Comparison of ENCODE assay signal across 19 cellular contexts in the genomic region with DNA sequence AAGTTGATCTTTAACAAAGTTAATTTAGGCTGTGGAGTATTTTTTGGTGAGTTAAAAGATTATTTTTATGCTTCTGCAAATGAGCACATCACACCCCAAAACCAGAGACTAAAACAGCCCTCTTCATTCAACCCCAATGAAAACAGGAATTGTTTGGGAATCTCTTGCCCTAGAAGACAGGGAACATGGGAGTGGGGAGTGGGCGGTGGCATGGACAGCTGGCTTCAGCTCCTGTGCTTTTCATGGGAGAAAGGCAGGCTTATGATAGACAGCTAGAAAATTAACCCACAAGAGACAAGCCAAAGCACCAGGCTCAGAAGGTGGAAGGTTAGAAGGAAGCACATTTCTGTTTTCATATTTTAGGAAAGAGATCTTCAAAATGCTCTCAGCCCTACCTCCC. TPM values are rescaled to one million over a fixed set of nuclear protein-coding genes. Genes with fewer than 3 reads are reported as not detected.
DNase-seq lines count a peak whose midpoint lies in the region; ATAC-seq and FAIRE-seq lines count a peak whose summit lies in the region.
"Had no signal": no experiment of that assay in that cellular context is flagged by ENCODE, and none has a peak within 500 bp of the region (broad histone marks: within the 10 kb centered on the region; RNA-seq: fewer than 3 reads in every experiment).

No MANE protein-coding gene starts in this region.

- peak; percentile 26 for DNase-seq in occipital lobe (lab: John Stamatoyannopoulos, UW)
- DNase-seq in activated CD4-positive, CD25-positive, alpha-beta regulatory T cell treated with anti-CD3 and anti-CD28 coated beads, Interleukin-2, amount 50 U/mL, for 72 hours: no peak
- DNase-seq in activated naive CD4-positive, alpha-beta T cell treated with anti-CD3 and anti-CD28 coated beads, Interleukin-2, amount 50 U/mL, for 72 hours (ENCODE audit: low spot score in 2 of 2): no peak
- DNase-seq: 8988T; ACHN; BE2C; Caco-2; Calu3; CD4-positive, alpha-beta T cell; CD8-positive, alpha-beta T cell; DMS79 treated with DMSO at 0.1 percent for 48 hours; GF-D8 had no signal

- H3K27ac Mint-ChIP-seq in activated naive CD4-positive, alpha-beta T cell treated with anti-CD3 and anti-CD28 coated beads, Interleukin-2, amount 50 U/mL, for 72 hours: no peak overlapping the region
- H3K27ac Mint-ChIP-seq: CD4-positive, alpha-beta T cell; CD8-positive, alpha-beta T cell had no signal

- no peak for ATAC-seq in HG03521 (IDR thresholded peaks at IDR 0.05; ENCODE audit: unreplicated experiment)
- no peak for ATAC-seq in activated naive CD4-positive, alpha-beta T cell treated with anti-CD3 and anti-CD28 coated beads, Interleukin-2, amount 50 U/mL, for 72 hours
- ATAC-seq: CD8-positive, alpha-beta T cell had no signal

- FAIRE-seq in islet of Langerhans (lab: Jason Lieb, UNC): peak; percentile 58
- FAIRE-seq: A204.1, D721Med, G401.6, GM12891, GM19239 had no signal

- peaks cover 0 to 8% of the 10 kb centered on the region in 2 donors for H3K9me3 Mint-ChIP-seq in activated naive CD4-positive, alpha-beta T cell treated with anti-CD3 and anti-CD28 coated beads, Interleukin-2, amount 50 U/mL, for 72 hours
- H3K9me3 Mint-ChIP-seq: CD4-positive, alpha-beta T cell had no signal

- H3K36me3 Mint-ChIP-seq in activated naive CD4-positive, alpha-beta T cell treated with anti-CD3 and anti-CD28 coated beads, Interleukin-2, amount 50 U/mL, for 72 hours: peaks cover 0 to 4% of the 10 kb centered on the region in 2 donors
- H3K36me3 Mint-ChIP-seq: CD8-positive, alpha-beta T cell had no signal

RNA-seq across cellular contexts. Expression of gene GRIN2A, which starts 19.2 kb away (rescaled TPM):
- 10.9 TPM for total RNA-seq in occipital lobe
- total RNA-seq in activated naive CD4-positive, alpha-beta T cell treated with anti-CD3 and anti-CD28 coated beads, Interleukin-2, amount 50 U/mL, for 72 hours: not detected
- total RNA-seq: CD4-positive, alpha-beta T cell; CD8-positive, alpha-beta T cell had no signal

Comparison
In these comparisons a context has a peak if more than half of its experiments do, and no peak if none do; other contexts are left out.
1. RNA of gene GRIN2A, which starts 19.2 kb away (total RNA-seq): 10.9 TPM in occipital lobe (single experiment); not detected in activated naive CD4-positive, alpha-beta T cell treated with anti-CD3 and anti-CD28 coated beads, Interleukin-2, amount 50 U/mL, for 72 hours; every median in the first group is over 10 times any median in the second.